In the genomic region with DNA sequence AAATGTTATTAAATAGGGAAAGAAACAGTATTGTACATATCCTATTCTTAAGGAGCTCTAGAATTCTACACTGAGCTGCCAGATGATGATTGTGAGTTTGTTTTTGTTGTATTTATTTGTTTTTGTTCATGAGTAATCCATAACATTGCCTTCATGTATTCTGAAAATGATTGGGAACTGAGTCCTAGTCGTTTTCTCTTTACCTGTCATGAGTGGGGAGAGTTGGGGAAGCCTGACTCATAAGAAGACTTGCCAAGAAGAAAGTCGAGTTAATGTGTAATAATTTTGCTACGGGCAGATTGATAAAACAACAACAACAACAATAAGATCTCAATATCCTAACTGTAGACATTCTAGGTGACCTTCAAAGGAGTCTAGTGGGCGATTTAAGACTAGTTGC, we compare ENCODE assay signal across 22 cellular contexts.
DNase-seq lines count a peak whose midpoint lies in the region; ATAC-seq and TF ChIP-seq lines count a peak whose summit lies in the region.
"Had no signal": no experiment of that assay in that cellular context is flagged by ENCODE, and none has a peak within 500 bp of the region (broad histone marks: within the 10 kb centered on the region; RNA-seq: fewer than 3 reads in every experiment).

No MANE protein-coding gene starts in this region.

- H3K36me3 Mint-ChIP-seq in Caco-2 (ENCODE audit: insufficient read depth, unreplicated experiment) (peaks cover 20% of the 10 kb centered on the region), T-cell (peaks cover 13% of the 10 kb centered on the region), immature natural killer cell (peaks cover 0 to 5% (median 0%) of the 10 kb centered on the region in 3 donors)

- DNase-seq in Caco-2 (no peak), T-cell (no peak), iris pigment epithelial cell (ENCODE audit: low read depth) (peak; percentile 29), immature natural killer cell (no peak), left ventricle myocardium superior (no peak), NCI-H345 (lab: John Stamatoyannopoulos, UW) (no peak)
- DNase-seq: activated CD8-positive, alpha-beta memory T cell treated with anti-CD3 and anti-CD28 coated beads for 24 hours; activated T-cell treated with anti-CD3 and anti-CD28 coated beads, Interleukin-2, amount 50 U/mL, for 24 hours; effector memory CD8-positive, alpha-beta T cell; KBM-7; NCI-H1436 treated with DMSO at 0.1 percent for 48 hours; NCI-H69; retina; stimulated activated CD4-positive, alpha-beta T cell treated with anti-CD3 and anti-CD28 coated beads, Interleukin-2, amount 100 ng/mL, for 48 hours; stimulated activated naive CD4-positive, alpha-beta T cell; testis; WERI-Rb-1 had no signal

- H3K4me3 ChIP-seq in Caco-2 (ENCODE audit: low read depth, low read length), result no peak overlapping the region
- H3K4me3 ChIP-seq: HAP-1, SK-N-MC, testis had no signal

- peak; percentile 56 for ATAC-seq in GM18511 (IDR thresholded peaks at IDR 0.05; ENCODE audit: unreplicated experiment)
- ATAC-seq in T-cell (replicated peaks in 1 of 4), result no peak
- ATAC-seq in left ventricle myocardium superior, result no peak
- ATAC-seq: effector memory CD8-positive, alpha-beta T cell had no signal

- BruUV-seq in Caco-2 (replicated peaks; lab: Mats Ljungman, UMichigan), result no TSS peak

- peak overlapping the region; percentile 65 for H3K27ac Mint-ChIP-seq in Caco-2 (ENCODE audit: unreplicated experiment)
- peak overlapping the region; percentile 97 to 98 for H3K27ac Mint-ChIP-seq in T-cell
- no peak overlapping the region for H3K27ac Mint-ChIP-seq in immature natural killer cell
- H3K27ac Mint-ChIP-seq: activated T-cell treated with anti-CD3 and anti-CD28 coated beads, Interleukin-2, amount 50 U/mL, for 24 hours; brain; effector memory CD8-positive, alpha-beta T cell had no signal

- peaks cover 12% of the 10 kb centered on the region for H3K9me3 ChIP-seq in Caco-2
- H3K9me3 ChIP-seq: HAP-1, testis had no signal

- H3K36me3 ChIP-seq in Caco-2 (ENCODE audit: control insufficient read depth, insufficient read depth, low read length), result no peaks in the 10 kb centered on the region
- H3K36me3 ChIP-seq: HAP-1, WERI-Rb-1 had no signal

- POLR2A ChIA-PET in Caco-2 (lab: Charles Lee), result no interaction called here
- POLR2A ChIA-PET in T-cell (lab: Charles Lee), result no interaction called here

- H3K4me1 ChIP-seq in Caco-2, result peaks cover 43% of the 10 kb centered on the region
- H3K4me1 ChIP-seq: HAP-1 had no signal

- TF ChIP-seq CTCF in Caco-2 (IDR thresholded peaks at IDR 0.05; ENCODE audit: insufficient read depth in 1 of 2, low read depth in 1 of 2, low read length in 1 of 2, severe bottlenecking in 1 of 2, unreplicated experiment in 1 of 2), result no peak

- H3K27me3 Mint-ChIP-seq in Caco-2 (ENCODE audit: insufficient read depth, unreplicated experiment), result no peaks in the 10 kb centered on the region
- no peaks in the 10 kb centered on the region for H3K27me3 Mint-ChIP-seq in T-cell
- peaks cover 2 to 6% (median 4%) of the 10 kb centered on the region in 3 donors for H3K27me3 Mint-ChIP-seq in immature natural killer cell (ENCODE audit: low read depth in 3 of 3)
- H3K27me3 Mint-ChIP-seq: activated T-cell treated with anti-CD3 and anti-CD28 coated beads, Interleukin-2, amount 50 U/mL, for 24 hours had no signal

- H3K9me3 Mint-ChIP-seq in Caco-2 (ENCODE audit: unreplicated experiment) (peaks cover 26% of the 10 kb centered on the region), T-cell (peaks cover 5 to 8% (median 6%) of the 10 kb centered on the region in 3 donors), immature natural killer cell (peaks cover 0 to 10% (median 3%) of the 10 kb centered on the region in 6 donors)
- H3K9me3 Mint-ChIP-seq: activated T-cell treated with anti-CD3 and anti-CD28 coated beads, Interleukin-2, amount 50 U/mL, for 24 hours had no signal

- CTCF ChIA-PET in Caco-2 (lab: Charles Lee) (no interaction called here), T-cell (lab: Charles Lee) (no interaction called here)

- no peaks in the 10 kb centered on the region for H3K27me3 ChIP-seq in Caco-2 (replicated peaks; ENCODE audit: control insufficient read depth, insufficient read depth, low read length)
- H3K27me3 ChIP-seq: testis had no signal

- H3K4me3 Mint-ChIP-seq in Caco-2 (ENCODE audit: unreplicated experiment) (no peak overlapping the region), T-cell (peak overlapping the region in 1 of 3 donors; percentile 65), immature natural killer cell (no peak overlapping the region)
- H3K4me3 Mint-ChIP-seq: activated T-cell treated with anti-CD3 and anti-CD28 coated beads, Interleukin-2, amount 50 U/mL, for 24 hours; brain; effector memory CD8-positive, alpha-beta T cell; T-helper 2 cell treated with Interferon-gamma antibody and Interleukin-4, amounts not matched to agents 5 μg/mL and 100 μg/mL, for 36 hours had no signal

- peaks cover 45% of the 10 kb centered on the region for H3K4me1 Mint-ChIP-seq in Caco-2 (ENCODE audit: low read depth, unreplicated experiment)
- peaks cover 51 to 67% (median 65%) of the 10 kb centered on the region in 3 donors for H3K4me1 Mint-ChIP-seq in T-cell
- H3K4me1 Mint-ChIP-seq in immature natural killer cell, result no peaks in the 10 kb centered on the region

- intact Hi-C loops in Caco-2 (cut with micrococcal nuclease; ENCODE audit: unreplicated experiment), result no loop called here
- intact Hi-C loops in left ventricle myocardium superior (cut with micrococcal nuclease), result no loop called here

Comparison
In these comparisons a context has a peak if more than half of its experiments do, and no peak if none do; other contexts are left out.
1. H3K27ac Mint-ChIP-seq: peak in Caco-2 (single experiment) and T-cell (2 of 2); none in immature natural killer cell (0 of 6).